ENCODE assay signal across 1 cellular context in the genomic region with DNA sequence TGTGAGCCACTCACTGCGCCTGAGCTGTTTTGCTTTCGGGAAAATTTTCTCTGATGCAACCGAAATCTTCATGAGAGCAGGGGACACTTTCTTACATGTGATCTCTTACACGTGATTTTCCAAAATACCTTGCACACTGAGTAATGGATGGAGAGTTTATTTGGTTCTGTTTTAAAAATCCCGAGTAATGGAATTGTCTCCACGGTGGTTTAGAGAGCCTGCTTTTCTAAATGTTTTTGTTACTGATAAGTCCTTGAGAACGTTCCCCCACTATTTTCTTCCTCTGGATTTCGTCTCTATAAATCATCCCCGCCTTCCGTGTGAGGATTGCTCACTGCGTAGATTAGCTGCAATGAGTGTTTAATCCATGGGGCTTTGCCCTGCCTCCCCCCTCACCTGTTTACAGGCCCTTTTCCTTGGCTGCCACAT.
TF ChIP-seq lines count a peak whose summit lies in the region.

No MANE protein-coding gene starts in this region.

TF ChIP-seq in WTC11, 78 proteins besides CTCF, POLR2A, EP300 and RAD21 (continued from another document):
- TF ChIP-seq, protein P1, sequence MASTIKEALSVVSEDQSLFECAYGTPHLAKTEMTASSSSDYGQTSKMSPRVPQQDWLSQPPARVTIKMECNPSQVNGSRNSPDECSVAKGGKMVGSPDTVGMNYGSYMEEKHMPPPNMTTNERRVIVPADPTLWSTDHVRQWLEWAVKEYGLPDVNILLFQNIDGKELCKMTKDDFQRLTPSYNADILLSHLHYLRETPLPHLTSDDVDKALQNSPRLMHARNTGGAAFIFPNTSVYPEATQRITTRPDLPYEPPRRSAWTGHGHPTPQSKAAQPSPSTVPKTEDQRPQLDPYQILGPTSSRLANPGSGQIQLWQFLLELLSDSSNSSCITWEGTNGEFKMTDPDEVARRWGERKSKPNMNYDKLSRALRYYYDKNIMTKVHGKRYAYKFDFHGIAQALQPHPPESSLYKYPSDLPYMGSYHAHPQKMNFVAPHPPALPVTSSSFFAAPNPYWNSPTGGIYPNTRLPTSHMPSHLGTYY (CRISPR knock-in tag; IDR thresholded peaks at IDR 0.05) = no peak
- TF ChIP-seq, protein P2, sequence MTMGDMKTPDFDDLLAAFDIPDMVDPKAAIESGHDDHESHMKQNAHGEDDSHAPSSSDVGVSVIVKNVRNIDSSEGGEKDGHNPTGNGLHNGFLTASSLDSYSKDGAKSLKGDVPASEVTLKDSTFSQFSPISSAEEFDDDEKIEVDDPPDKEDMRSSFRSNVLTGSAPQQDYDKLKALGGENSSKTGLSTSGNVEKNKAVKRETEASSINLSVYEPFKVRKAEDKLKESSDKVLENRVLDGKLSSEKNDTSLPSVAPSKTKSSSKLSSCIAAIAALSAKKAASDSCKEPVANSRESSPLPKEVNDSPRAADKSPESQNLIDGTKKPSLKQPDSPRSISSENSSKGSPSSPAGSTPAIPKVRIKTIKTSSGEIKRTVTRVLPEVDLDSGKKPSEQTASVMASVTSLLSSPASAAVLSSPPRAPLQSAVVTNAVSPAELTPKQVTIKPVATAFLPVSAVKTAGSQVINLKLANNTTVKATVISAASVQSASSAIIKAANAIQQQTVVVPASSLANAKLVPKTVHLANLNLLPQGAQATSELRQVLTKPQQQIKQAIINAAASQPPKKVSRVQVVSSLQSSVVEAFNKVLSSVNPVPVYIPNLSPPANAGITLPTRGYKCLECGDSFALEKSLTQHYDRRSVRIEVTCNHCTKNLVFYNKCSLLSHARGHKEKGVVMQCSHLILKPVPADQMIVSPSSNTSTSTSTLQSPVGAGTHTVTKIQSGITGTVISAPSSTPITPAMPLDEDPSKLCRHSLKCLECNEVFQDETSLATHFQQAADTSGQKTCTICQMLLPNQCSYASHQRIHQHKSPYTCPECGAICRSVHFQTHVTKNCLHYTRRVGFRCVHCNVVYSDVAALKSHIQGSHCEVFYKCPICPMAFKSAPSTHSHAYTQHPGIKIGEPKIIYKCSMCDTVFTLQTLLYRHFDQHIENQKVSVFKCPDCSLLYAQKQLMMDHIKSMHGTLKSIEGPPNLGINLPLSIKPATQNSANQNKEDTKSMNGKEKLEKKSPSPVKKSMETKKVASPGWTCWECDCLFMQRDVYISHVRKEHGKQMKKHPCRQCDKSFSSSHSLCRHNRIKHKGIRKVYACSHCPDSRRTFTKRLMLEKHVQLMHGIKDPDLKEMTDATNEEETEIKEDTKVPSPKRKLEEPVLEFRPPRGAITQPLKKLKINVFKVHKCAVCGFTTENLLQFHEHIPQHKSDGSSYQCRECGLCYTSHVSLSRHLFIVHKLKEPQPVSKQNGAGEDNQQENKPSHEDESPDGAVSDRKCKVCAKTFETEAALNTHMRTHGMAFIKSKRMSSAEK (CRISPR knock-in tag; IDR thresholded peaks at IDR 0.05; ENCODE audit: borderline replicate concordance) = no peak
- TF ChIP-seq, protein P3, sequence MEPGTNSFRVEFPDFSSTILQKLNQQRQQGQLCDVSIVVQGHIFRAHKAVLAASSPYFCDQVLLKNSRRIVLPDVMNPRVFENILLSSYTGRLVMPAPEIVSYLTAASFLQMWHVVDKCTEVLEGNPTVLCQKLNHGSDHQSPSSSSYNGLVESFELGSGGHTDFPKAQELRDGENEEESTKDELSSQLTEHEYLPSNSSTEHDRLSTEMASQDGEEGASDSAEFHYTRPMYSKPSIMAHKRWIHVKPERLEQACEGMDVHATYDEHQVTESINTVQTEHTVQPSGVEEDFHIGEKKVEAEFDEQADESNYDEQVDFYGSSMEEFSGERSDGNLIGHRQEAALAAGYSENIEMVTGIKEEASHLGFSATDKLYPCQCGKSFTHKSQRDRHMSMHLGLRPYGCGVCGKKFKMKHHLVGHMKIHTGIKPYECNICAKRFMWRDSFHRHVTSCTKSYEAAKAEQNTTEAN (CRISPR knock-in tag; IDR thresholded peaks at IDR 0.05) = no peak
- TF ChIP-seq CBFB (CRISPR knock-in tag; IDR thresholded peaks at IDR 0.05; ENCODE audit: low read depth) = no peak
- TF ChIP-seq, protein P4, sequence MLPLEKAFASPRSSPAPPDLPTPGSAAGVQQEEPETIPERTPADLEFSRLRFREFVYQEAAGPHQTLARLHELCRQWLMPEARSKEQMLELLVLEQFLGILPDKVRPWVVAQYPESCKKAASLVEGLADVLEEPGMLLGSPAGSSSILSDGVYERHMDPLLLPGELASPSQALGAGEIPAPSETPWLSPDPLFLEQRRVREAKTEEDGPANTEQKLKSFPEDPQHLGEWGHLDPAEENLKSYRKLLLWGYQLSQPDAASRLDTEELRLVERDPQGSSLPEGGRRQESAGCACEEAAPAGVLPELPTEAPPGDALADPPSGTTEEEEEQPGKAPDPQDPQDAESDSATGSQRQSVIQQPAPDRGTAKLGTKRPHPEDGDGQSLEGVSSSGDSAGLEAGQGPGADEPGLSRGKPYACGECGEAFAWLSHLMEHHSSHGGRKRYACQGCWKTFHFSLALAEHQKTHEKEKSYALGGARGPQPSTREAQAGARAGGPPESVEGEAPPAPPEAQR (CRISPR knock-in tag; IDR thresholded peaks at IDR 0.05) = no peak
- TF ChIP-seq, protein P5, sequence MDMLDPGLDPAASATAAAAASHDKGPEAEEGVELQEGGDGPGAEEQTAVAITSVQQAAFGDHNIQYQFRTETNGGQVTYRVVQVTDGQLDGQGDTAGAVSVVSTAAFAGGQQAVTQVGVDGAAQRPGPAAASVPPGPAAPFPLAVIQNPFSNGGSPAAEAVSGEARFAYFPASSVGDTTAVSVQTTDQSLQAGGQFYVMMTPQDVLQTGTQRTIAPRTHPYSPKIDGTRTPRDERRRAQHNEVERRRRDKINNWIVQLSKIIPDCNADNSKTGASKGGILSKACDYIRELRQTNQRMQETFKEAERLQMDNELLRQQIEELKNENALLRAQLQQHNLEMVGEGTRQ (CRISPR knock-in tag; IDR thresholded peaks at IDR 0.05) = no peak
- TF ChIP-seq, protein P6, sequence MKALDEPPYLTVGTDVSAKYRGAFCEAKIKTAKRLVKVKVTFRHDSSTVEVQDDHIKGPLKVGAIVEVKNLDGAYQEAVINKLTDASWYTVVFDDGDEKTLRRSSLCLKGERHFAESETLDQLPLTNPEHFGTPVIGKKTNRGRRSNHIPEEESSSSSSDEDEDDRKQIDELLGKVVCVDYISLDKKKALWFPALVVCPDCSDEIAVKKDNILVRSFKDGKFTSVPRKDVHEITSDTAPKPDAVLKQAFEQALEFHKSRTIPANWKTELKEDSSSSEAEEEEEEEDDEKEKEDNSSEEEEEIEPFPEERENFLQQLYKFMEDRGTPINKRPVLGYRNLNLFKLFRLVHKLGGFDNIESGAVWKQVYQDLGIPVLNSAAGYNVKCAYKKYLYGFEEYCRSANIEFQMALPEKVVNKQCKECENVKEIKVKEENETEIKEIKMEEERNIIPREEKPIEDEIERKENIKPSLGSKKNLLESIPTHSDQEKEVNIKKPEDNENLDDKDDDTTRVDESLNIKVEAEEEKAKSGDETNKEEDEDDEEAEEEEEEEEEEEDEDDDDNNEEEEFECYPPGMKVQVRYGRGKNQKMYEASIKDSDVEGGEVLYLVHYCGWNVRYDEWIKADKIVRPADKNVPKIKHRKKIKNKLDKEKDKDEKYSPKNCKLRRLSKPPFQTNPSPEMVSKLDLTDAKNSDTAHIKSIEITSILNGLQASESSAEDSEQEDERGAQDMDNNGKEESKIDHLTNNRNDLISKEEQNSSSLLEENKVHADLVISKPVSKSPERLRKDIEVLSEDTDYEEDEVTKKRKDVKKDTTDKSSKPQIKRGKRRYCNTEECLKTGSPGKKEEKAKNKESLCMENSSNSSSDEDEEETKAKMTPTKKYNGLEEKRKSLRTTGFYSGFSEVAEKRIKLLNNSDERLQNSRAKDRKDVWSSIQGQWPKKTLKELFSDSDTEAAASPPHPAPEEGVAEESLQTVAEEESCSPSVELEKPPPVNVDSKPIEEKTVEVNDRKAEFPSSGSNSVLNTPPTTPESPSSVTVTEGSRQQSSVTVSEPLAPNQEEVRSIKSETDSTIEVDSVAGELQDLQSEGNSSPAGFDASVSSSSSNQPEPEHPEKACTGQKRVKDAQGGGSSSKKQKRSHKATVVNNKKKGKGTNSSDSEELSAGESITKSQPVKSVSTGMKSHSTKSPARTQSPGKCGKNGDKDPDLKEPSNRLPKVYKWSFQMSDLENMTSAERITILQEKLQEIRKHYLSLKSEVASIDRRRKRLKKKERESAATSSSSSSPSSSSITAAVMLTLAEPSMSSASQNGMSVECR (CRISPR knock-in tag; IDR thresholded peaks at IDR 0.05; ENCODE audit: borderline replicate concordance) = no peak
- no peak for TF ChIP-seq CREM (CRISPR knock-in tag; IDR thresholded peaks at IDR 0.05)
- TF ChIP-seq NFYB (CRISPR knock-in tag; conservative IDR thresholded peaks at IDR 0.05; ENCODE audit: low read depth) = no peak
- no peak for TF ChIP-seq ZNF396 (CRISPR knock-in tag; IDR thresholded peaks at IDR 0.05; ENCODE audit: borderline replicate concordance)
- no peak for TF ChIP-seq KAT7 (CRISPR knock-in tag; IDR thresholded peaks at IDR 0.05; ENCODE audit: borderline replicate concordance)
- TF ChIP-seq FOXK1 (CRISPR knock-in tag; IDR thresholded peaks at IDR 0.05) = no peak
- TF ChIP-seq, protein P7, sequence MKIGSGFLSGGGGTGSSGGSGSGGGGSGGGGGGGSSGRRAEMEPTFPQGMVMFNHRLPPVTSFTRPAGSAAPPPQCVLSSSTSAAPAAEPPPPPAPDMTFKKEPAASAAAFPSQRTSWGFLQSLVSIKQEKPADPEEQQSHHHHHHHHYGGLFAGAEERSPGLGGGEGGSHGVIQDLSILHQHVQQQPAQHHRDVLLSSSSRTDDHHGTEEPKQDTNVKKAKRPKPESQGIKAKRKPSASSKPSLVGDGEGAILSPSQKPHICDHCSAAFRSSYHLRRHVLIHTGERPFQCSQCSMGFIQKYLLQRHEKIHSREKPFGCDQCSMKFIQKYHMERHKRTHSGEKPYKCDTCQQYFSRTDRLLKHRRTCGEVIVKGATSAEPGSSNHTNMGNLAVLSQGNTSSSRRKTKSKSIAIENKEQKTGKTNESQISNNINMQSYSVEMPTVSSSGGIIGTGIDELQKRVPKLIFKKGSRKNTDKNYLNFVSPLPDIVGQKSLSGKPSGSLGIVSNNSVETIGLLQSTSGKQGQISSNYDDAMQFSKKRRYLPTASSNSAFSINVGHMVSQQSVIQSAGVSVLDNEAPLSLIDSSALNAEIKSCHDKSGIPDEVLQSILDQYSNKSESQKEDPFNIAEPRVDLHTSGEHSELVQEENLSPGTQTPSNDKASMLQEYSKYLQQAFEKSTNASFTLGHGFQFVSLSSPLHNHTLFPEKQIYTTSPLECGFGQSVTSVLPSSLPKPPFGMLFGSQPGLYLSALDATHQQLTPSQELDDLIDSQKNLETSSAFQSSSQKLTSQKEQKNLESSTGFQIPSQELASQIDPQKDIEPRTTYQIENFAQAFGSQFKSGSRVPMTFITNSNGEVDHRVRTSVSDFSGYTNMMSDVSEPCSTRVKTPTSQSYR (CRISPR knock-in tag; IDR thresholded peaks at IDR 0.05) = no peak
- no peak for TF ChIP-seq NFE2L1 (CRISPR knock-in tag; IDR thresholded peaks at IDR 0.05)
